Comparison of ENCODE assay signal across 21 cellular contexts in genomic region chr6:13796781-13797180, GRCh38. TPM values are rescaled to one million over a fixed set of nuclear protein-coding genes. Genes with fewer than 3 reads are reported as not detected.
DNase-seq lines count a peak whose midpoint lies in the region; ATAC-seq, FAIRE-seq and TF ChIP-seq lines count a peak whose summit lies in the region.
"Had no signal": no experiment of that assay in that cellular context is flagged by ENCODE, and none has a peak within 500 bp of the region (broad histone marks: within the 10 kb centered on the region; RNA-seq: fewer than 3 reads in every experiment).

No MANE protein-coding gene starts in this region.

- H3K27me3 ChIP-seq in keratinocyte (ENCODE audit: control insufficient read depth, extremely low read depth, insufficient read depth, low read length) (no peaks in the 10 kb centered on the region), small intestine (ENCODE audit: control insufficient read depth in 2 of 2, insufficient read depth in 2 of 2, low read length in 2 of 2) (no peaks in the 10 kb centered on the region)

- TF ChIP-seq CTCF in LNCaP clone FGC (IDR thresholded peaks at IDR 0.05; ENCODE audit: control insufficient read depth, extremely low read depth, insufficient read depth) (no peak), keratinocyte (optimal IDR thresholded peaks at IDR 0.05 in 1 of 3, IDR thresholded peaks at IDR 0.05 in 1 of 3, conservative IDR thresholded peaks at IDR 0.05 in 1 of 3; ENCODE audit: extremely low read depth in 1 of 3, insufficient read depth in 2 of 3, low read length in 3 of 3) (no peak)

- dilution Hi-C loops in keratinocyte (cut with MboI; ENCODE audit: extremely low pct_ligation_motif_present, low sequenced_read_pairs): no loop called here

- DNase-seq in LNCaP clone FGC (ENCODE audit: low read depth): peak; percentile 90
- no peak for DNase-seq in SK-N-MC (ENCODE audit: low read depth, low spot score)
- DNase-seq in keratinocyte (ENCODE audit: low read depth, low spot score): no peak
- DNase-seq in small intestine: peak; percentile 18
- no peak for DNase-seq in left lobe of liver (ENCODE audit: low spot score)
- no peak for DNase-seq in activated naive CD4-positive, alpha-beta T cell treated with anti-CD3 and anti-CD28 coated beads for 36 hours
- no peak for DNase-seq in activated T-cell treated with anti-CD3 and anti-CD28 coated beads, Interleukin-2, amount 50 U/mL, for 1 hour
- no peak for DNase-seq in stimulated activated naive CD4-positive, alpha-beta T cell (lab: John Stamatoyannopoulos, UW)
- DNase-seq: Calu3; CD4-positive, alpha-beta T cell; DMS79; MM.1S; NCI-H1930; NCI-H2171; OCI-M1 had no signal

- CTCF ChIA-PET in activated naive CD4-positive, alpha-beta T cell treated with anti-CD3 and anti-CD28 coated beads for 36 hours (lab: Charles Lee): interaction anchor here (0.6 to 3.9 kb wide), 4 partner anchors 13 to 269 kb away, joined by 3 to 27 read pairs (median 4); no protein-coding TSS in a partner anchor

- no peak overlapping the region for H3K27ac Mint-ChIP-seq in activated naive CD4-positive, alpha-beta T cell treated with anti-CD3 and anti-CD28 coated beads for 36 hours
- H3K27ac Mint-ChIP-seq: B cell; CD4-positive, alpha-beta T cell had no signal

- no peaks in the 10 kb centered on the region for H3K27me3 Mint-ChIP-seq in activated naive CD4-positive, alpha-beta T cell treated with anti-CD3 and anti-CD28 coated beads for 36 hours (ENCODE audit: low read depth)
- H3K27me3 Mint-ChIP-seq: B cell; CD4-positive, alpha-beta T cell had no signal

- H3K4me3 ChIP-seq in LNCaP clone FGC (ENCODE audit: low read depth, low read length): 0 out of 2 replicates have a peak overlapping the region, but pooled peaks have one; percentile 11
- H3K4me3 ChIP-seq in SK-N-MC: no peak overlapping the region
- H3K4me3 ChIP-seq in keratinocyte (ENCODE audit: control insufficient read depth in 2 of 3, extremely low read depth in 1 of 3, insufficient read depth in 2 of 3, low read depth in 1 of 3, low read length in 3 of 3): no peak overlapping the region
- H3K4me3 ChIP-seq in small intestine (ENCODE audit: low read depth in 1 of 2, low read length in 2 of 2): no peak overlapping the region
- H3K4me3 ChIP-seq: K562 had no signal

- no peak for ATAC-seq in left lobe of liver
- ATAC-seq: HCT116, K562, SK-N-SH treated with all-trans-retinoic acid at 6 μM for 48 hours had no signal

- H3K36me3 Mint-ChIP-seq in activated naive CD4-positive, alpha-beta T cell treated with anti-CD3 and anti-CD28 coated beads for 36 hours (ENCODE audit: low read depth): peaks cover 9% of the 10 kb centered on the region

- FAIRE-seq in keratinocyte (lab: Jason Lieb, UNC): no peak
- no peak for FAIRE-seq in small intestine (lab: Jason Lieb, UNC)
- FAIRE-seq: G401.6, GM12891, K562 had no signal

- whole genome bisulfite sequencing in small intestine, 3 donors: 13 to 62% (median 46%) methylated on average over 1 of the region's 1 CpG

- no peaks in the 10 kb centered on the region for H3K9me1 ChIP-seq in keratinocyte (ENCODE audit: control insufficient read depth, extremely low read depth, insufficient read depth, low read length)

- H3K9ac ChIP-seq in SK-N-MC (ENCODE audit: insufficient read length): peak overlapping the region; percentile 22
- peak overlapping the region; percentile 44 for H3K9ac ChIP-seq in keratinocyte (ENCODE audit: control insufficient read depth, extremely low read depth, insufficient read depth, low read length)

- peaks cover 23% of the 10 kb centered on the region for H3K4me1 ChIP-seq in keratinocyte (ENCODE audit: control insufficient read depth, extremely low read depth, insufficient read depth, low read length)
- H3K4me1 ChIP-seq in small intestine (ENCODE audit: control insufficient read depth in 2 of 2, insufficient read depth in 1 of 2, low read depth in 1 of 2, low read length in 1 of 2): no peaks in the 10 kb centered on the region

- H3K4me3 Mint-ChIP-seq in activated naive CD4-positive, alpha-beta T cell treated with anti-CD3 and anti-CD28 coated beads for 36 hours: no peak overlapping the region
- H3K4me3 Mint-ChIP-seq: B cell; CD4-positive, alpha-beta T cell had no signal

- intact Hi-C loops in activated naive CD4-positive, alpha-beta T cell treated with anti-CD3 and anti-CD28 coated beads for 36 hours (cut with micrococcal nuclease): no loop called here

- H3K4me1 Mint-ChIP-seq in activated naive CD4-positive, alpha-beta T cell treated with anti-CD3 and anti-CD28 coated beads for 36 hours (ENCODE audit: low read depth): peaks cover 14% of the 10 kb centered on the region

- no peaks in the 10 kb centered on the region for H4K20me1 ChIP-seq in keratinocyte (ENCODE audit: control insufficient read depth, extremely low read depth, insufficient read depth, low read length)

- no peaks in the 10 kb centered on the region for H3K79me2 ChIP-seq in keratinocyte (ENCODE audit: control insufficient read depth, insufficient read depth, low read length)

- peak overlapping the region; percentile 59 for H3K4me2 ChIP-seq in keratinocyte (ENCODE audit: control insufficient read depth, extremely low read depth, insufficient read depth, low read depth, low read length)

- H2AFZ ChIP-seq in keratinocyte (ENCODE audit: control insufficient read depth, low read length): no peak overlapping the region

- H3K9me3 Mint-ChIP-seq in activated naive CD4-positive, alpha-beta T cell treated with anti-CD3 and anti-CD28 coated beads for 36 hours: no peaks in the 10 kb centered on the region
- H3K9me3 Mint-ChIP-seq: CD4-positive, alpha-beta T cell had no signal

- H3K27ac ChIP-seq in SK-N-MC (peak overlapping the region; percentile 72), keratinocyte (ENCODE audit: control insufficient read depth, insufficient read depth, low read length) (peak overlapping the region; percentile 68), small intestine (ENCODE audit: low read depth in 1 of 2, low read length in 1 of 2) (no peak overlapping the region)

- peaks cover 69% of the 10 kb centered on the region for H3K36me3 ChIP-seq in SK-N-MC (ENCODE audit: insufficient read depth, low read length)
- H3K36me3 ChIP-seq in keratinocyte (ENCODE audit: control insufficient read depth in 2 of 2, extremely low read depth in 1 of 2, insufficient read depth in 2 of 2, low read length in 2 of 2): peaks cover 11% of the 10 kb centered on the region in 2 experiments
- peaks cover 0 to 15% of the 10 kb centered on the region in 2 donors for H3K36me3 ChIP-seq in small intestine (ENCODE audit: control insufficient read depth in 2 of 2, insufficient read depth in 2 of 2, low read length in 2 of 2)

- H3K9me3 ChIP-seq in SK-N-MC (ENCODE audit: low read depth, low read length) (no peaks in the 10 kb centered on the region), keratinocyte (ENCODE audit: control insufficient read depth, low read depth, low read length) (no peaks in the 10 kb centered on the region), small intestine (ENCODE audit: control insufficient read depth, low read depth) (no peaks in the 10 kb centered on the region)

RNA-seq across cellular contexts. Expression of gene MCUR1, which starts 17.6 kb away (rescaled TPM):
- polyA plus RNA-seq in keratinocyte (8.3 to 15.3 TPM (median 12.2 TPM) in 3 replicates), small intestine (10 to 100 TPM; 15.6 to 83.2 (median 67.8) TPM)
- polyA plus RNA-seq in keratinocyte (2011; ENCODE audit: low read depth): 41.0 TPM
- 9.6 and 15.4 TPM in 2 replicates for polyA plus RNA-seq in keratinocyte (2011; cell fraction: cytosol; rRNA removed)
- 5.6 and 6.3 TPM in 2 replicates for polyA plus RNA-seq in keratinocyte (2011; cell fraction: nucleus; rRNA removed)
- 11.7 and 13.1 TPM in 2 replicates for polyA plus RNA-seq in keratinocyte (2012; ENCODE audit: low replicate concordance)
- 5.1 to 9.4 TPM (median 5.8 TPM) in 3 replicates for polyA minus RNA-seq in keratinocyte
- 9.4 TPM for polyA minus RNA-seq in keratinocyte (2011; cell fraction: cytosol; rRNA and poly(A)+ RNA removed)
- 3.4 and 4.4 TPM in 2 replicates for polyA minus RNA-seq in keratinocyte (2011; cell fraction: nucleus; rRNA and poly(A)+ RNA removed)
- 18.1 TPM for total RNA-seq in left lobe of liver
- 10 to 100 TPM; 27.1 to 28.3 TPM for total RNA-seq in activated naive CD4-positive, alpha-beta T cell treated with anti-CD3 and anti-CD28 coated beads for 36 hours

Comparison
In these comparisons a context has a peak if more than half of its experiments do, and no peak if none do; other contexts are left out.
1. DNase-seq: peak in LNCaP clone FGC (single experiment) and small intestine (single experiment); none in SK-N-MC (single experiment), keratinocyte (single experiment), left lobe of liver (single experiment), activated naive CD4-positive, alpha-beta T cell treated with anti-CD3 and anti-CD28 coated beads for 36 hours (single experiment), activated T-cell treated with anti-CD3 and anti-CD28 coated beads, Interleukin-2, amount 50 U/mL, for 1 hour (single experiment) and stimulated activated naive CD4-positive, alpha-beta T cell (0 of 6).
2. H3K27ac ChIP-seq: peak in SK-N-MC (single experiment) and keratinocyte (single experiment); none in small intestine (0 of 2).